22 cellular contexts compared by ENCODE assay signal in the genomic region with DNA sequence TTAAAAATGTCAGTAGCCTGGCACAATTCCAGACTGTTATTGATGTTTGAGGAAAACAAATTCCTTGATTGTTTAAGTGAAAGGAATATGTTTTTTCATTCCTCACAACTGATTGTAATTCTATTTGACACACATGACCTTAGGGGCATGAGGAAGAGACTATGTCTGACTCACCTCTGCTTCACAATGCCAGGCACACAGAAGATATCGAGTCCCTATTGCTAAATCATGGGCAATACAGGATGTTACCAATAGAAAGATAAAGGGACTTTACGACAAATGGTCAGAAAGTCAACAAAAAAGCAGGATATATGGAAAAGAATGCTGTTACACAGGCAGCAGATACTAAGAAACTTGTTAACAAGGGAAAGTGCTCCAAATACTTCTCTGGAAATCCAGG.
DNase-seq lines count a peak whose midpoint lies in the region; ATAC-seq and TF ChIP-seq lines count a peak whose summit lies in the region.
"Had no signal": no experiment of that assay in that cellular context is flagged by ENCODE, and none has a peak within 500 bp of the region (broad histone marks: within the 10 kb centered on the region; RNA-seq: fewer than 3 reads in every experiment).

No MANE protein-coding gene starts in this region.

- H3K4me1 ChIP-seq in breast epithelium = no peaks in the 10 kb centered on the region
- H3K4me1 ChIP-seq in Peyer's patch = no peaks in the 10 kb centered on the region
- H3K4me1 ChIP-seq: BE2C; BLaER1 treated with 17β-estradiol and CSF1 and Interleukin-3, amounts not matched to agents 10 nM and 100 nM had no signal

- intact Hi-C loops in MCF 10A (cut with micrococcal nuclease) (no loop called here), breast epithelium (cut with DNase I; ENCODE audit: low total_unique reads) (no loop called here)

- TF ChIP-seq POLR2A in breast epithelium (IDR thresholded peaks at IDR 0.05) (no peak), Peyer's patch (IDR thresholded peaks at IDR 0.05) (no peak)

- CTCF ChIA-PET in MCF 10A (lab: Yijun Ruan, JAX) = no interaction called here

- H3K4me3 ChIP-seq in breast epithelium (no peak overlapping the region), Peyer's patch (no peak overlapping the region)
- H3K4me3 ChIP-seq: BLaER1 treated with 17β-estradiol and CSF1 and Interleukin-3, amounts not matched to agents 10 nM and 100 nM; HAP-1 had no signal

- no peak for TF ChIP-seq CTCF in MCF 10A (IDR thresholded peaks at IDR 0.05; ENCODE audit: unreplicated experiment)
- TF ChIP-seq CTCF in breast epithelium (IDR thresholded peaks at IDR 0.05) = no peak
- no peak for TF ChIP-seq CTCF in Peyer's patch (IDR thresholded peaks at IDR 0.05)
- no peak for TF ChIP-seq CTCF in type B pancreatic cell (conservative IDR thresholded peaks at IDR 0.05)

- H3K36me3 ChIP-seq in breast epithelium = no peaks in the 10 kb centered on the region
- H3K36me3 ChIP-seq in Peyer's patch = no peaks in the 10 kb centered on the region
- H3K36me3 ChIP-seq: BE2C; BLaER1 treated with 17β-estradiol and CSF1 and Interleukin-3, amounts not matched to agents 10 nM and 100 nM; HAP-1 had no signal

- H3K4me1 Mint-ChIP-seq in MCF 10A (ENCODE audit: insufficient read depth, unreplicated experiment) (no peaks in the 10 kb centered on the region), type B pancreatic cell (ENCODE audit: unreplicated experiment) (no peaks in the 10 kb centered on the region)
- H3K4me1 Mint-ChIP-seq: CD14-positive monocyte; CD8-positive, alpha-beta memory T cell had no signal

- no TSS peak for BruUV-seq in MCF 10A (replicated peaks; lab: Mats Ljungman, UMichigan)

- H3K9me3 ChIP-seq in breast epithelium (peaks cover 3 to 17% of the 10 kb centered on the region in 2 donors), Peyer's patch (no peaks in the 10 kb centered on the region)
- H3K9me3 ChIP-seq: BE2C had no signal

- H3K4me3 Mint-ChIP-seq in MCF 10A (ENCODE audit: unreplicated experiment) (no peak overlapping the region), type B pancreatic cell (no peak overlapping the region)
- H3K4me3 Mint-ChIP-seq: CD14-positive monocyte; CD4-positive, alpha-beta T cell; CD8-positive, alpha-beta memory T cell; HFFc6 had no signal

- no peak overlapping the region for H3K27ac ChIP-seq in breast epithelium
- no peak overlapping the region for H3K27ac ChIP-seq in Peyer's patch
- H3K27ac ChIP-seq: 22Rv1; BLaER1 treated with 17β-estradiol and CSF1 and Interleukin-3, amounts not matched to agents 10 nM and 100 nM had no signal

- H3K9me3 Mint-ChIP-seq in MCF 10A (ENCODE audit: unreplicated experiment) (peaks cover 31% of the 10 kb centered on the region), type B pancreatic cell (peaks cover 9% of the 10 kb centered on the region)

- POLR2A ChIA-PET in MCF 10A (lab: Yijun Ruan, JAX) = no interaction called here

- H3K27me3 Mint-ChIP-seq in MCF 10A (ENCODE audit: insufficient read depth, unreplicated experiment) = no peaks in the 10 kb centered on the region
- H3K27me3 Mint-ChIP-seq in type B pancreatic cell = no peaks in the 10 kb centered on the region
- H3K27me3 Mint-ChIP-seq: CD4-positive, alpha-beta T cell; CD8-positive, alpha-beta memory T cell had no signal

- H3K27ac Mint-ChIP-seq in MCF 10A (ENCODE audit: low read depth, unreplicated experiment) (no peak overlapping the region), type B pancreatic cell (no peak overlapping the region)
- H3K27ac Mint-ChIP-seq: CD14-positive monocyte; CD4-positive, alpha-beta T cell; HFFc6 had no signal

- H3K36me3 Mint-ChIP-seq in MCF 10A (ENCODE audit: insufficient read depth, unreplicated experiment) (no peaks in the 10 kb centered on the region), type B pancreatic cell (no peaks in the 10 kb centered on the region)
- H3K36me3 Mint-ChIP-seq: CD14-positive monocyte; CD8-positive, alpha-beta memory T cell had no signal

- peak; percentile 6 for DNase-seq in MCF 10A (ENCODE audit: unreplicated experiment)
- no peak for DNase-seq in breast epithelium (ENCODE audit: low spot score in 2 of 2)
- peak; percentile 8 for DNase-seq in HS-5 (ENCODE audit: low read depth)
- DNase-seq in SK-MEL-5 (ENCODE audit: low read depth, low spot score) = peak; percentile 2
- peak; percentile 0 for DNase-seq in glomerular endothelial cell (ENCODE audit: extremely low read depth, low read depth, low spot score)
- DNase-seq in Peyer's patch = no peak
- DNase-seq in type B pancreatic cell (ENCODE audit: extremely low spot score, unreplicated experiment) = no peak
- DNase-seq: ACHN; AML-193; BE2C; CD4-positive, alpha-beta T cell; CD8-positive, alpha-beta memory T cell; DMS53; DMS79 treated with DMSO at 0.1 percent for 48 hours; GF-D8; GOT3; HFFc6 had no signal

- ATAC-seq in GM18870 (IDR thresholded peaks at IDR 0.05; ENCODE audit: unreplicated experiment) = no peak

- in situ Hi-C loops in SK-MEL-5 (cut with HindIII; ENCODE audit: low pct_unique_long_range_greater_than_20kb, low sequenced_read_pairs) = no loop called here

- no peaks in the 10 kb centered on the region for H3K27me3 ChIP-seq in breast epithelium
- no peaks in the 10 kb centered on the region for H3K27me3 ChIP-seq in Peyer's patch
- H3K27me3 ChIP-seq: BE2C; BLaER1 treated with 17β-estradiol and CSF1 and Interleukin-3, amounts not matched to agents 10 nM and 100 nM had no signal

Comparison
In these comparisons a context has a peak if more than half of its experiments do, and no peak if none do; other contexts are left out.
1. DNase-seq: peak in MCF 10A (single experiment), HS-5 (single experiment), SK-MEL-5 (single experiment) and glomerular endothelial cell (single experiment); none in breast epithelium (0 of 2), Peyer's patch (0 of 3) and type B pancreatic cell (single experiment).